In the genomic region with DNA sequence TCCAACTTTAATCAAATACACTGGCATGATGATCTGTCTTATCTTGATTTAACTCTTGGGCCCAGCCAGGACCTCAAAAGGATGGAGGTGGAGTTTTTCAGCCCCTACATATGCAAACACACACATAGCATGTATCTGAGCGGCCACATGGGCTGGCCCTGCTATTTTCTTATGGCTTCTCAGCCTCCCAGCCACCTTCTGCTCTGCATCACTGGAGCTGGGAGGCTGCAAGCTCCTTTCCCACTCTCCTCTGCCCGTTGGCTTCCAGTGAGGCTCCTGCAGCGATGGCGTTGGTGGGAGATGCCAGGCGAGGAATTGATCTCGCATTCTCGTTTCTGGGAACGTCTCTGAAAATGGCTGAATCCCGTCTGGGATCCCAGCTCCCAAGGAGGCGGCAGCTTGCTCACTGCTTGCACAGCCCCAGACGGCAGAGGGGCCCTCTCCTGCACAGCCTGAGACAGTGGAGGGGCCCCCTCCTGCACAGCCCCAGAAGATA, we compare ENCODE assay signal across 8 cellular contexts. TPM values are rescaled to one million over a fixed set of nuclear protein-coding genes. Genes with fewer than 3 reads are reported as not detected.
A peak's percentile ranks its signal among the peaks of the same experiment; 100 is the strongest.
DNase-seq lines count a peak whose midpoint lies in the region; ATAC-seq and TF ChIP-seq lines count a peak whose summit lies in the region.

No MANE protein-coding gene starts in this region.

- H3K4me3 Mint-ChIP-seq in T-helper 17 cell = peak overlapping the region; percentile 91

- TF ChIP-seq EP300 in gastroesophageal sphincter (IDR thresholded peaks at IDR 0.05) = no peak

- H3K36me3 ChIP-seq in GM06990 (ENCODE audit: control insufficient read depth, insufficient read depth, low read length) (peaks cover 3% of the 10 kb centered on the region), gastroesophageal sphincter (peaks cover 0 to 15% of the 10 kb centered on the region in 2 donors)

- TF ChIP-seq CTCF in GM06990 (IDR thresholded peaks at IDR 0.05; ENCODE audit: insufficient read depth, low read length, poor library complexity, severe bottlenecking) (no peak), gastroesophageal sphincter (IDR thresholded peaks at IDR 0.05) (no peak), retinal pigment epithelial cell (conservative IDR thresholded peaks at IDR 0.05; ENCODE audit: low read depth, low read length) (no peak)

- H3K4me1 ChIP-seq in gastroesophageal sphincter = peaks cover 0 to 42% (median 25%) of the 10 kb centered on the region in 3 donors

- no peak for TF ChIP-seq POLR2A in gastroesophageal sphincter (IDR thresholded peaks at IDR 0.05)

- ATAC-seq in T-helper 17 cell (no peak), gastroesophageal sphincter (no peak), HG03175 (IDR thresholded peaks at IDR 0.05; ENCODE audit: unreplicated experiment) (no peak)

- peaks cover 30% of the 10 kb centered on the region for H3K4me1 Mint-ChIP-seq in T-helper 17 cell

- DNase-seq in GM06990 (ENCODE audit: extremely low read depth, insufficient read length) = no peak
- peak in 1 of 3 donors; percentile 6 for DNase-seq in T-helper 17 cell
- no peak for DNase-seq in retinal pigment epithelial cell (ENCODE audit: low read depth)
- DNase-seq in DMS79 (lab: John Stamatoyannopoulos, UW) = no peak
- DNase-seq in effector CD8-positive, alpha-beta T cell (lab: John Stamatoyannopoulos, UW) = no peak
- DNase-seq in amniotic stem cell (lab: John Stamatoyannopoulos, UW) = no peak

- no peaks in the 10 kb centered on the region for H3K27me3 Mint-ChIP-seq in T-helper 17 cell

- peak overlapping the region; percentile 91 for H3K4me3 ChIP-seq in GM06990 (replicated peaks; ENCODE audit: low read depth, low read length)
- H3K4me3 ChIP-seq in gastroesophageal sphincter = peak overlapping the region; percentile 80 to 94
- peak overlapping the region; percentile 4 for H3K4me3 ChIP-seq in retinal pigment epithelial cell (ENCODE audit: low read length)

- 40% methylated on average over 1 of the region's 11 CpGs; no CpG with 5 or more reads in 1 of the 2 donors for WGBS in gastroesophageal sphincter (ENCODE audit: low coverage in 1 of 2), 2 donors

- H3K36me3 Mint-ChIP-seq in T-helper 17 cell (ENCODE audit: low read depth) = peaks cover 3% of the 10 kb centered on the region

- H3K27ac ChIP-seq in gastroesophageal sphincter = peak overlapping the region; percentile 93 to 100 (median 98)

- H3K9me3 ChIP-seq in T-helper 17 cell (ENCODE audit: control insufficient read depth, low read length, poor library complexity, severe bottlenecking) = no peaks in the 10 kb centered on the region
- no peaks in the 10 kb centered on the region for H3K9me3 ChIP-seq in gastroesophageal sphincter

- H3K27ac Mint-ChIP-seq in T-helper 17 cell = peak overlapping the region; percentile 97

- H3K27me3 ChIP-seq in GM06990 (replicated peaks; ENCODE audit: control insufficient read depth, insufficient read depth, low read length) (no peaks in the 10 kb centered on the region), gastroesophageal sphincter (peaks cover 13% of the 10 kb centered on the region)

RNA-seq across cellular contexts. Expression of gene PRXL2B, which starts 1.7 kb away (rescaled TPM):
- total RNA-seq in T-helper 17 cell (10 to 100 TPM; 17.6 to 18.5 TPM), gastroesophageal sphincter (10 to 100 TPM in 3 of 4 donors, 1 to 10 TPM in 1; 6.5 to 24.1 (median 14.0) TPM)

RNA-seq across cellular contexts. Expression of gene TNFRSF14, which starts 28.7 kb away (rescaled TPM):
- total RNA-seq in T-helper 17 cell (100 to 1,000 TPM; 179 to 212 TPM), gastroesophageal sphincter (10 to 100 TPM; 23.0 to 81.6 (median 36.9) TPM)

RNA-seq across cellular contexts. Expression of gene MMEL1, which starts 47.9 kb away (rescaled TPM):
- total RNA-seq in T-helper 17 cell = 1 to 10 TPM in 1 of 2 donors, under 1 TPM in 1; 0.94 to 3.8 TPM
- 1 to 10 TPM in 3 of 4 donors, not detected in 1; 1.4 to 3.9 (median 2.1) TPM for total RNA-seq in gastroesophageal sphincter

RNA-seq across cellular contexts. Expression of gene HES5, which starts 54.8 kb away (rescaled TPM):
- not detected for total RNA-seq in T-helper 17 cell
- total RNA-seq in gastroesophageal sphincter = not detected

RNA-seq across cellular contexts. Expression of gene PANK4, which starts 58.5 kb away (rescaled TPM):
- total RNA-seq in T-helper 17 cell (10 to 100 TPM; 47.9 to 53.5 TPM), gastroesophageal sphincter (10 to 100 TPM; 32.6 to 46.8 (median 34.0) TPM)

Comparison
In these comparisons a context has a peak if more than half of its experiments do, and no peak if none do; other contexts are left out.
1. H3K4me3 ChIP-seq: peak in every context shown above with its lines; median percentile 91 in GM06990; 87 in gastroesophageal sphincter; 4 in retinal pigment epithelial cell.